ENCODE assay signal across 15 cellular contexts in genomic region chr22:24108073-24108472, GRCh38.
DNase-seq lines count a peak whose midpoint lies in the region; FAIRE-seq and TF ChIP-seq lines count a peak whose summit lies in the region.
"Had no signal": no experiment of that assay in that cellular context is flagged by ENCODE, and none has a peak within 500 bp of the region (broad histone marks: within the 10 kb centered on the region; RNA-seq: fewer than 3 reads in every experiment).

No MANE protein-coding gene starts in this region.

- H3K27me3 ChIP-seq in OCI-LY1 (ENCODE audit: insufficient read depth, low read length) (no peaks in the 10 kb centered on the region), fibroblast of lung (ENCODE audit: control insufficient read depth, insufficient read depth, low read length) (no peaks in the 10 kb centered on the region)

- H3F3A ChIP-seq in OCI-LY1 (ENCODE audit: insufficient read depth, low read length): no peaks in the 10 kb centered on the region

- H3K4me3 ChIP-seq in OCI-LY1 (ENCODE audit: low read depth, low read length, poor library complexity, severe bottlenecking): no peak overlapping the region
- no peak overlapping the region for H3K4me3 ChIP-seq in fibroblast of lung (replicated peaks in 1 of 4; ENCODE audit: control extremely low read depth in 1 of 4, insufficient read depth in 1 of 4, low read depth in 3 of 4, low read length in 4 of 4)
- no peak overlapping the region for H3K4me3 ChIP-seq in skin epidermis
- no peak overlapping the region for H3K4me3 ChIP-seq in kidney (ENCODE audit: low read length in 2 of 2)
- H3K4me3 ChIP-seq: lung had no signal

- TF ChIP-seq CTCF in OCI-LY1 (IDR thresholded peaks at IDR 0.05; ENCODE audit: low read length) (peak; percentile 22; the same call in 1 of the 2 replicates), fibroblast of lung (conservative IDR thresholded peaks at IDR 0.05 in 1 of 2, IDR thresholded peaks at IDR 0.05 in 1 of 2; ENCODE audit: low read depth in 1 of 2, low read length in 2 of 2) (no peak), kidney (IDR thresholded peaks at IDR 0.05; ENCODE audit: borderline replicate concordance, extremely low read depth, insufficient read depth) (no peak)

- no peak overlapping the region for H3K9ac ChIP-seq in OCI-LY1 (ENCODE audit: low read length)
- no peak overlapping the region for H3K9ac ChIP-seq in fibroblast of lung (ENCODE audit: insufficient read depth, low read length)
- H3K9ac ChIP-seq in kidney (ENCODE audit: low read length in 2 of 2): no peak overlapping the region

- peaks cover 26% of the 10 kb centered on the region for H3K36me3 ChIP-seq in OCI-LY1 (ENCODE audit: insufficient read depth, low read length)
- peaks cover 2% of the 10 kb centered on the region for H3K36me3 ChIP-seq in fibroblast of lung (ENCODE audit: control insufficient read depth, insufficient read depth, low read length)
- H3K36me3 ChIP-seq in kidney (ENCODE audit: control insufficient read depth in 1 of 2, insufficient read depth in 2 of 2, low read length in 2 of 2): peaks cover 5 to 9% of the 10 kb centered on the region in 2 donors

- H2AFZ ChIP-seq in OCI-LY1 (ENCODE audit: low read length): no peak overlapping the region
- H2AFZ ChIP-seq in fibroblast of lung (ENCODE audit: low read length): peak overlapping the region; percentile 75

- intact Hi-C loops in kidney (cut with DNase I): no loop called here

- no peak overlapping the region for H3K27ac ChIP-seq in OCI-LY1 (ENCODE audit: low read depth, low read length, poor library complexity, severe bottlenecking)
- H3K27ac ChIP-seq in fibroblast of lung (ENCODE audit: insufficient read depth, low read length): peak overlapping the region; percentile 60
- peak overlapping the region in 11 of 21 experiments; percentile 11 to 63 (median 48) for H3K27ac ChIP-seq in skin epidermis
- H3K27ac ChIP-seq in kidney (ENCODE audit: low read depth in 2 of 2, low read length in 2 of 2): no peak overlapping the region

- H4K20me1 ChIP-seq in OCI-LY1 (ENCODE audit: insufficient read depth, low read length) (no peaks in the 10 kb centered on the region), fibroblast of lung (ENCODE audit: control insufficient read depth, extremely low read depth, insufficient read depth, low read length) (no peaks in the 10 kb centered on the region)

- H3K4me2 ChIP-seq in OCI-LY1 (ENCODE audit: low read length) (no peak overlapping the region), fibroblast of lung (ENCODE audit: extremely low read depth, insufficient read depth, low read length) (peak overlapping the region; percentile 66)

- no peaks in the 10 kb centered on the region for H3K9me2 ChIP-seq in OCI-LY1 (ENCODE audit: low read depth, low read length)

- H3K79me2 ChIP-seq in OCI-LY1 (ENCODE audit: insufficient read depth, low read length) (no peaks in the 10 kb centered on the region), fibroblast of lung (ENCODE audit: control insufficient read depth, insufficient read depth, low read length) (no peaks in the 10 kb centered on the region)

- peak; percentile 31 for DNase-seq in NCI-H82 (lab: John Stamatoyannopoulos, UW)
- DNase-seq in NCI-H82 treated with DMSO at 0.1 percent for 48 hours (lab: John Stamatoyannopoulos, UW; ENCODE audit: unreplicated experiment): no peak
- DNase-seq in fibroblast of lung (ENCODE audit: low read depth in 2 of 2): no peak
- no peak for DNase-seq in midbrain (lab: John Stamatoyannopoulos, UW)
- DNase-seq in kidney: no peak
- DNase-seq in SIG-M5 treated with dmso at 0.1 percent for 504 hours (lab: John Stamatoyannopoulos, UW; ENCODE audit: unreplicated experiment): no peak
- DNase-seq: activated CD8-positive, alpha-beta T cell treated with anti-CD3 and anti-CD28 coated beads for 36 hours; activated gamma-delta T cell; Caco-2; NCI-H1105; NCI-H510A treated with DMSO at 0.1 percent for 48 hours; T1000 had no signal

- FAIRE-seq in kidney (lab: Jason Lieb, UNC): no peak

- H3K9me3 ChIP-seq in OCI-LY1 (ENCODE audit: low read length) (peaks cover 4% of the 10 kb centered on the region), fibroblast of lung (ENCODE audit: control insufficient read depth, insufficient read depth, low read depth, low read length) (no peaks in the 10 kb centered on the region), kidney (ENCODE audit: control insufficient read depth in 1 of 2, low read length in 2 of 2) (no peaks in the 10 kb centered on the region)

- no peaks in the 10 kb centered on the region for H3K4me1 ChIP-seq in OCI-LY1 (ENCODE audit: insufficient read depth, low read length, severe bottlenecking)
- H3K4me1 ChIP-seq in fibroblast of lung (ENCODE audit: control insufficient read depth, extremely low read depth, insufficient read depth, low read length): peaks cover 9% of the 10 kb centered on the region
- H3K4me1 ChIP-seq in kidney (ENCODE audit: control insufficient read depth in 1 of 2, insufficient read depth in 1 of 2, low read depth in 1 of 2, low read length in 2 of 2): no peaks in the 10 kb centered on the region
- H3K4me1 ChIP-seq: Caco-2 had no signal

Comparison
In these comparisons a context has a peak if more than half of its experiments do, and no peak if none do; other contexts are left out.
1. H3K27ac ChIP-seq: peak in fibroblast of lung (single experiment) and skin epidermis (11 of 21); none in OCI-LY1 (single experiment) and kidney (0 of 2).